In genomic region chr17:4125552-4125951, GRCh38 we compare ENCODE assay signal across 1 cellular context.
TF ChIP-seq lines count a peak whose summit lies in the region.

No MANE protein-coding gene starts in this region.

TF ChIP-seq in GM23338, 12 proteins besides CTCF, POLR2A, EP300 and RAD21:
- TF ChIP-seq STAT1 (IDR thresholded peaks at IDR 0.05; ENCODE audit: unreplicated experiment) (no peak), ZNF331 (CRISPR knock-in tag; IDR thresholded peaks at IDR 0.05; ENCODE audit: low read depth) (no peak), NANOG (IDR thresholded peaks at IDR 0.05; ENCODE audit: borderline replicate concordance) (no peak), ZNF114 (CRISPR knock-in tag; IDR thresholded peaks at IDR 0.05) (no peak)
- TF ChIP-seq, protein P1, sequence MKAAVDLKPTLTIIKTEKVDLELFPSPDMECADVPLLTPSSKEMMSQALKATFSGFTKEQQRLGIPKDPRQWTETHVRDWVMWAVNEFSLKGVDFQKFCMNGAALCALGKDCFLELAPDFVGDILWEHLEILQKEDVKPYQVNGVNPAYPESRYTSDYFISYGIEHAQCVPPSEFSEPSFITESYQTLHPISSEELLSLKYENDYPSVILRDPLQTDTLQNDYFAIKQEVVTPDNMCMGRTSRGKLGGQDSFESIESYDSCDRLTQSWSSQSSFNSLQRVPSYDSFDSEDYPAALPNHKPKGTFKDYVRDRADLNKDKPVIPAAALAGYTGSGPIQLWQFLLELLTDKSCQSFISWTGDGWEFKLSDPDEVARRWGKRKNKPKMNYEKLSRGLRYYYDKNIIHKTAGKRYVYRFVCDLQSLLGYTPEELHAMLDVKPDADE (IDR thresholded peaks at IDR 0.05) = no peak
